In the genomic region with DNA sequence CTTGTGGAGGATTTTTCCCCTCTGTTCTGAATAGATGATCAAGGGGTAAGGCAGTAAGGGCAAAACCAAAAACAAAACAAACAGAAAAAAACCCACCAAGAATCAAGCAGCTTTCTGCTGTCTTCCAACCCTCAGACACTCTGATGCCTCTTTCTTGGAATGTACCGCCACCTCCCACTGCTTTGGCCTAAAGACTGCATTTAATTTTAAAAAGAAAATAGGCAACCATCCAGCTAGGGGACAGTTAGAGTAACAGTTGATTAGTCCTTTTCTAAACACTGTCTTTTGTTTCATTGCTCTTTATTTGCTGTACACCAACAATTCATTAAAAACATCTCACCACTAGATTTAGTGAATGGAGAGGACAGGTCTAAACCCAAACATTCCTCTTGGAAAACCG, we compare ENCODE assay signal across 26 cellular contexts. TPM values are rescaled to one million over a fixed set of nuclear protein-coding genes. Genes with fewer than 3 reads are reported as not detected.
DNase-seq lines count a peak whose midpoint lies in the region; ATAC-seq and TF ChIP-seq lines count a peak whose summit lies in the region.
"Had no signal": no experiment of that assay in that cellular context is flagged by ENCODE, and none has a peak within 500 bp of the region (broad histone marks: within the 10 kb centered on the region; RNA-seq: fewer than 3 reads in every experiment).

No MANE protein-coding gene starts in this region.

- H2AFZ ChIP-seq in trophoblast cell (ENCODE audit: insufficient read depth, low read length, poor library complexity), result no peak overlapping the region

- peaks cover 37% of the 10 kb centered on the region for H3K4me1 ChIP-seq in HEK293 (ENCODE audit: control insufficient read depth, insufficient read depth, low read length)
- peaks cover 8 to 9% of the 10 kb centered on the region in 2 experiments for H3K4me1 ChIP-seq in trophoblast cell (ENCODE audit: control insufficient read depth in 1 of 2, insufficient read depth in 2 of 2, low read length in 2 of 2)

- TF ChIP-seq CTCF in HEK293 (tag by site-specific recombination; IDR thresholded peaks at IDR 0.05), result no peak
- no peak for TF ChIP-seq CTCF in brain (conservative IDR thresholded peaks at IDR 0.05)

- no peak overlapping the region for H3K23ac ChIP-seq in trophoblast cell (ENCODE audit: low read length)

- H3K79me2 ChIP-seq in trophoblast cell (ENCODE audit: control insufficient read depth, insufficient read depth, low read length, poor library complexity), result peaks cover 6% of the 10 kb centered on the region

- no peak overlapping the region for H4K12ac ChIP-seq in trophoblast cell (ENCODE audit: low read depth, low read length)

- no peak overlapping the region for H2BK12ac ChIP-seq in trophoblast cell (ENCODE audit: low read length)

- H3K9ac ChIP-seq in trophoblast cell (ENCODE audit: low read length), result no peak overlapping the region

- H3K14ac ChIP-seq in trophoblast cell (ENCODE audit: low read length), result no peak overlapping the region

- H3K9me3 ChIP-seq in HEK293 (ENCODE audit: control insufficient read depth, insufficient read depth, low read depth, low read length), result no peaks in the 10 kb centered on the region
- H3K9me3 ChIP-seq in trophoblast cell (ENCODE audit: insufficient read depth, low read depth, low read length), result no peaks in the 10 kb centered on the region

- H2AK5ac ChIP-seq in trophoblast cell (ENCODE audit: low read length), result no peak overlapping the region

- no peak overlapping the region for H2BK5ac ChIP-seq in trophoblast cell (ENCODE audit: low read depth, low read length, poor library complexity)

- no peak overlapping the region for H3K4me3 ChIP-seq in HEK293 (ENCODE audit: low read depth, low read length)
- H3K4me3 ChIP-seq in trophoblast cell (ENCODE audit: low read depth, low read length), result no peak overlapping the region
- H3K4me3 ChIP-seq: SK-N-MC had no signal

- no peak overlapping the region for H2BK120ac ChIP-seq in trophoblast cell (ENCODE audit: insufficient read depth, low read length, poor library complexity)

- CTCF ChIA-PET in HEK293 (lab: Yijun Ruan, JAX), result interaction anchor here (1.6 kb wide), 1 partner anchor 90 kb away, joined by 5 read pairs; no protein-coding TSS in a partner anchor

- POLR2A ChIA-PET in HEK293 (lab: Yijun Ruan, JAX), result no interaction called here

- no CpG with 5 or more reads among the region's 2 CpGs for WGBS in trophoblast cell (ENCODE audit: extremely low coverage, insufficient coverage, insufficient read length)

- ATAC-seq in HG03521 (IDR thresholded peaks at IDR 0.05; ENCODE audit: unreplicated experiment), result no peak
- no peak for ATAC-seq in HG03565 (IDR thresholded peaks at IDR 0.05; ENCODE audit: unreplicated experiment)
- ATAC-seq in GM19397 (IDR thresholded peaks at IDR 0.05; ENCODE audit: unreplicated experiment), result no peak

- DNase-seq in left kidney (ENCODE audit: low read depth, low spot score), result peak; percentile 12
- DNase-seq in trophoblast cell, result no peak
- DNase-seq in globus pallidus (ENCODE audit: low spot score), result no peak
- DNase-seq: 8988T; AML-193; C1 segment of cervical spinal cord; Calu3; CD8-positive, alpha-beta memory T cell; DMS153; MV-4-11; NCI-H1694; NCI-H2081; NCI-H2171; NCI-H345; NCI-H524; NCI-H774; NK-92 treated with Interleukin-12 subunit alpha and Interleukin-12 subunit beta, amount 100 ng/mL, for 24 hours; SHP77 treated with DMSO at 0.1 percent for 48 hours had no signal

- H3K4me1 Mint-ChIP-seq in brain, result peaks cover 76% of the 10 kb centered on the region
- H3K4me1 Mint-ChIP-seq: CD8-positive, alpha-beta memory T cell had no signal

- H3K36me3 Mint-ChIP-seq in brain, result peaks cover 8% of the 10 kb centered on the region
- H3K36me3 Mint-ChIP-seq: CD8-positive, alpha-beta memory T cell; IgD-negative memory B cell had no signal

- no peak overlapping the region for H3K18ac ChIP-seq in trophoblast cell (ENCODE audit: low read length)

- no peak overlapping the region for H3K4me2 ChIP-seq in trophoblast cell (ENCODE audit: low read length)

- H3K36me3 ChIP-seq in HEK293 (ENCODE audit: control insufficient read depth in 2 of 2, insufficient read depth in 1 of 2, low read length in 2 of 2) (no peaks in the 10 kb centered on the region), trophoblast cell (ENCODE audit: control insufficient read depth in 1 of 2, insufficient read depth in 2 of 2, low read length in 2 of 2) (no peaks in the 10 kb centered on the region)

- H3K27ac Mint-ChIP-seq in brain, result peak overlapping the region in 3 of 5 experiments; percentile 7 to 80 (median 26)
- H3K27ac Mint-ChIP-seq: CD8-positive, alpha-beta memory T cell; IgD-negative memory B cell had no signal

- no peak overlapping the region for H3K4me3 Mint-ChIP-seq in brain
- H3K4me3 Mint-ChIP-seq: CD8-positive, alpha-beta memory T cell; IgD-negative memory B cell had no signal

- no peaks in the 10 kb centered on the region for H3K27me3 ChIP-seq in trophoblast cell (ENCODE audit: insufficient read depth, low read length)

- H3K27ac ChIP-seq in HEK293 (ENCODE audit: extremely low read depth, low read depth, low read length) (no peak overlapping the region), trophoblast cell (ENCODE audit: low read depth, low read length) (no peak overlapping the region)
- H3K27ac ChIP-seq: RWPE1 had no signal

- H3K79me1 ChIP-seq in trophoblast cell (ENCODE audit: low read length), result peaks cover 8% of the 10 kb centered on the region

- peaks cover 29% of the 10 kb centered on the region for H3K27me3 Mint-ChIP-seq in brain
- H3K27me3 Mint-ChIP-seq: CD8-positive, alpha-beta memory T cell had no signal

- H3K9me3 Mint-ChIP-seq in brain, result peaks cover 0 to 3% (median 0%) of the 10 kb centered on the region in 5 experiments

- no peak overlapping the region for H4K91ac ChIP-seq in trophoblast cell (ENCODE audit: low read depth, low read length)

- peak overlapping the region; percentile 42 for H3K4ac ChIP-seq in trophoblast cell (ENCODE audit: low read depth, low read length)

- H4K8ac ChIP-seq in trophoblast cell (ENCODE audit: low read depth, low read length), result no peak overlapping the region

TF ChIP-seq in HEK293, 187 proteins besides CTCF, POLR2A, EP300 and RAD21:
- peak; percentile 75 for TF ChIP-seq OVOL3 (tag by site-specific recombination; IDR thresholded peaks at IDR 0.05)
- TF ChIP-seq ZSCAN30 (tag by site-specific recombination; IDR thresholded peaks at IDR 0.05), result no peak

RNA-seq across cellular contexts. Expression of a gene that starts 21.5 kb away (rescaled TPM):
- 95.8 TPM for polyA plus RNA-seq in brain (ENCODE audit: insufficient read depth, low read depth, low replicate concordance)
- polyA plus RNA-seq in trophoblast cell (2013), result 633 and 667 TPM in 2 replicates
- polyA plus RNA-seq: CD8-positive, alpha-beta memory T cell; IgD-negative memory B cell had no signal
